Comparison of ENCODE assay signal across 1 cellular context in genomic region chr2:177334940-177335543, GRCh38.
A peak's percentile ranks its signal among the peaks of the same experiment; 100 is the strongest.
TF ChIP-seq lines count a peak whose summit lies in the region.

No MANE protein-coding gene starts in this region.

TF ChIP-seq in K562, 482 proteins besides CTCF, POLR2A, EP300 and RAD21 (continued from another document and continues in another):
- TF ChIP-seq CREB5 (CRISPR knock-in tag; IDR thresholded peaks at IDR 0.05) (no peak), ZFP30 (CRISPR knock-in tag; IDR thresholded peaks at IDR 0.05; ENCODE audit: borderline replicate concordance) (no peak), HDAC3 (IDR thresholded peaks at IDR 0.05; ENCODE audit: borderline replicate concordance, partially characterized antibody) (peak; percentile 34), DEAF1 (CRISPR knock-in tag; IDR thresholded peaks at IDR 0.05) (peak; percentile 97), HES1 (IDR thresholded peaks at IDR 0.05; ENCODE audit: low read depth) (no peak), FOXA3 (CRISPR knock-in tag; conservative IDR thresholded peaks at IDR 0.05 in 1 of 2, IDR thresholded peaks at IDR 0.05 in 1 of 2) (peak in 1 of 2 experiments; percentile 21; a peak in 1 of 4 replicates), ATF4 (CRISPR knock-in tag; IDR thresholded peaks at IDR 0.05) (no peak), SMAD1 (IDR thresholded peaks at IDR 0.05; ENCODE audit: low read depth, low read length, partially characterized antibody) (no peak), ZNF592 (IDR thresholded peaks at IDR 0.05) (peak; percentile 43; the same call in 1 of the 2 replicates), ZNF785 (CRISPR knock-in tag; IDR thresholded peaks at IDR 0.05) (no peak), CEBPG (CRISPR knock-in tag; IDR thresholded peaks at IDR 0.05) (no peak), CEBPG (tag; conservative IDR thresholded peaks at IDR 0.05 in 1 of 2, IDR thresholded peaks at IDR 0.05 in 1 of 2) (no peak), CHD4 (IDR thresholded peaks at IDR 0.05; ENCODE audit: insufficient read depth, insufficient replicate concordance, low read depth, low read length, poor library complexity, severe bottlenecking) (no peak), ZSCAN32 (CRISPR knock-in tag; IDR thresholded peaks at IDR 0.05) (no peak), CHCHD3 (CRISPR knock-in tag; IDR thresholded peaks at IDR 0.05) (no peak), SMAD4 (CRISPR knock-in tag; conservative IDR thresholded peaks at IDR 0.05) (no peak), EGR1 (conservative IDR thresholded peaks at IDR 0.05) (no peak), ZNF436 (CRISPR knock-in tag; IDR thresholded peaks at IDR 0.05) (no peak), PURB (CRISPR knock-in tag; IDR thresholded peaks at IDR 0.05; ENCODE audit: low read depth) (no peak), ZNF41 (CRISPR knock-in tag; conservative IDR thresholded peaks at IDR 0.05) (no peak), MECOM (CRISPR knock-in tag; IDR thresholded peaks at IDR 0.05) (0 out of 2 replicates have a peak, but pooled peaks have one; percentile 32), HCFC1 (IDR thresholded peaks at IDR 0.05; ENCODE audit: low read depth, low read length) (no peak), LEF1 (IDR thresholded peaks at IDR 0.05) (no peak), SMARCA4 (IDR thresholded peaks at IDR 0.05) (no peak), SMC3 (conservative IDR thresholded peaks at IDR 0.05; ENCODE audit: insufficient read depth, low read depth, low read length) (peak; percentile 94), POLR2AphosphoS2 (IDR thresholded peaks at IDR 0.05; ENCODE audit: low read length) (no peak), MAFK (IDR thresholded peaks at IDR 0.05; ENCODE audit: low read length) (peak; percentile 17; the same call in 1 of the 2 replicates), ZNF274 (IDR thresholded peaks at IDR 0.05; ENCODE audit: borderline replicate concordance, low read depth, low read length) (no peak), ZZZ3 (IDR thresholded peaks at IDR 0.05) (peak; percentile 75; the same call in 1 of the 2 replicates), OTX1 (CRISPR knock-in tag; IDR thresholded peaks at IDR 0.05) (no peak), CXXC5 (CRISPR knock-in tag; IDR thresholded peaks at IDR 0.05) (0 out of 2 replicates have a peak, but pooled peaks have one; percentile 28), ZNF75A (CRISPR knock-in tag; IDR thresholded peaks at IDR 0.05) (no peak), KDM2B (CRISPR knock-in tag; IDR thresholded peaks at IDR 0.05) (no peak), RCOR1 (IDR thresholded peaks at IDR 0.05; ENCODE audit: borderline replicate concordance in 1 of 2, low read depth in 2 of 2, low read length in 2 of 2) (peak in 1 of 2 experiments; percentile 62; a peak in 2 of 4 replicates), ZNF76 (CRISPR knock-in tag; IDR thresholded peaks at IDR 0.05; ENCODE audit: borderline replicate concordance) (no peak), MAFF (IDR thresholded peaks at IDR 0.05; ENCODE audit: low read length) (no peak; the same call in 1 of the 2 replicates), ZKSCAN3 (CRISPR knock-in tag; IDR thresholded peaks at IDR 0.05) (no peak)
- TF ChIP-seq, protein P1, sequence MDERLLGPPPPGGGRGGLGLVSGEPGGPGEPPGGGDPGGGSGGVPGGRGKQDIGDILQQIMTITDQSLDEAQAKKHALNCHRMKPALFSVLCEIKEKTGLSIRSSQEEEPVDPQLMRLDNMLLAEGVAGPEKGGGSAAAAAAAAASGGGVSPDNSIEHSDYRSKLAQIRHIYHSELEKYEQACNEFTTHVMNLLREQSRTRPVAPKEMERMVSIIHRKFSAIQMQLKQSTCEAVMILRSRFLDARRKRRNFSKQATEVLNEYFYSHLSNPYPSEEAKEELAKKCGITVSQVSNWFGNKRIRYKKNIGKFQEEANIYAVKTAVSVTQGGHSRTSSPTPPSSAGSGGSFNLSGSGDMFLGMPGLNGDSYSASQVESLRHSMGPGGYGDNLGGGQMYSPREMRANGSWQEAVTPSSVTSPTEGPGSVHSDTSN (CRISPR knock-in tag; IDR thresholded peaks at IDR 0.05; ENCODE audit: low read depth), result no peak
- TF ChIP-seq, protein P1 (tag; conservative IDR thresholded peaks at IDR 0.05; ENCODE audit: low read depth), result 0 out of 2 replicates have a peak, but pooled peaks have one; percentile 12
- TF ChIP-seq, protein P2, sequence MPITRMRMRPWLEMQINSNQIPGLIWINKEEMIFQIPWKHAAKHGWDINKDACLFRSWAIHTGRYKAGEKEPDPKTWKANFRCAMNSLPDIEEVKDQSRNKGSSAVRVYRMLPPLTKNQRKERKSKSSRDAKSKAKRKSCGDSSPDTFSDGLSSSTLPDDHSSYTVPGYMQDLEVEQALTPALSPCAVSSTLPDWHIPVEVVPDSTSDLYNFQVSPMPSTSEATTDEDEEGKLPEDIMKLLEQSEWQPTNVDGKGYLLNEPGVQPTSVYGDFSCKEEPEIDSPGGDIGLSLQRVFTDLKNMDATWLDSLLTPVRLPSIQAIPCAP (CRISPR knock-in tag; IDR thresholded peaks at IDR 0.05; ENCODE audit: borderline replicate concordance), result no peak
- TF ChIP-seq, protein P3, sequence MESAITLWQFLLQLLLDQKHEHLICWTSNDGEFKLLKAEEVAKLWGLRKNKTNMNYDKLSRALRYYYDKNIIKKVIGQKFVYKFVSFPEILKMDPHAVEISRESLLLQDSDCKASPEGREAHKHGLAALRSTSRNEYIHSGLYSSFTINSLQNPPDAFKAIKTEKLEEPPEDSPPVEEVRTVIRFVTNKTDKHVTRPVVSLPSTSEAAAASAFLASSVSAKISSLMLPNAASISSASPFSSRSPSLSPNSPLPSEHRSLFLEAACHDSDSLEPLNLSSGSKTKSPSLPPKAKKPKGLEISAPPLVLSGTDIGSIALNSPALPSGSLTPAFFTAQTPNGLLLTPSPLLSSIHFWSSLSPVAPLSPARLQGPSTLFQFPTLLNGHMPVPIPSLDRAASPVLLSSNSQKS (CRISPR knock-in tag; IDR thresholded peaks at IDR 0.05), result no peak
- TF ChIP-seq, protein P4, sequence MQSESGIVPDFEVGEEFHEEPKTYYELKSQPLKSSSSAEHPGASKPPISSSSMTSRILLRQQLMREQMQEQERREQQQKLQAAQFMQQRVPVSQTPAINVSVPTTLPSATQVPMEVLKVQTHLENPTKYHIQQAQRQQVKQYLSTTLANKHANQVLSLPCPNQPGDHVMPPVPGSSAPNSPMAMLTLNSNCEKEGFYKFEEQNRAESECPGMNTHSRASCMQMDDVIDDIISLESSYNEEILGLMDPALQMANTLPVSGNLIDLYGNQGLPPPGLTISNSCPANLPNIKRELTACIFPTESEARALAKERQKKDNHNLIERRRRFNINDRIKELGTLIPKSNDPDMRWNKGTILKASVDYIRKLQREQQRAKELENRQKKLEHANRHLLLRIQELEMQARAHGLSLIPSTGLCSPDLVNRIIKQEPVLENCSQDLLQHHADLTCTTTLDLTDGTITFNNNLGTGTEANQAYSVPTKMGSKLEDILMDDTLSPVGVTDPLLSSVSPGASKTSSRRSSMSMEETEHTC (IDR thresholded peaks at IDR 0.05), result no peak
